ENCODE assay signal across 8 cellular contexts in the genomic region with DNA sequence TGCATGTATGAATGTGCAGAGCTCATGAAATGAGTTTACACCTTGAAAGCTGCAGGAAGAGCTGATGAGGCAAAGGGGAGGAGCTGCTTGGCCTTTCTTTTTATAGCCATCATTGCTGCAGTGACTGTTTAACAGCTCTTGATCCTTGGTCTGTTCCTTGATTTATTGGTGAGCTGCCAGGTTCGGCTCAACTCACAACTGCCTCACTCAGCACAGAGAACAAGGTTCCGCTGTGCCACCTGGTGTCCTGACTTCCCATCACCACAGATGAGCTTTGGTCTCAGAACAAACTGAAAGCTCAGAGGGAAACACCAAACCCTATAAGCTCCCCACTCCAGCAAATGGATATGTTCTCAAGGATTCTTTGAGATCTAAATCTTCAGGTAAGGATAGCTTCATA.
DNase-seq lines count a peak whose midpoint lies in the region; TF ChIP-seq lines count a peak whose summit lies in the region.
"Had no signal": no experiment of that assay in that cellular context is flagged by ENCODE, and none has a peak within 500 bp of the region (broad histone marks: within the 10 kb centered on the region; RNA-seq: fewer than 3 reads in every experiment).

No MANE protein-coding gene starts in this region.

- no peaks in the 10 kb centered on the region for H3K9me3 ChIP-seq in OCI-LY3 (ENCODE audit: insufficient read depth, low read length)
- H3K9me3 ChIP-seq in left ventricle myocardium inferior (replicated peaks): no peaks in the 10 kb centered on the region
- H3K9me3 ChIP-seq in sigmoid colon: no peaks in the 10 kb centered on the region
- no peaks in the 10 kb centered on the region for H3K9me3 ChIP-seq in Karpas-422 (ENCODE audit: low read length)

- H3K4me1 ChIP-seq in OCI-LY3 (ENCODE audit: low read length) (peaks cover 7% of the 10 kb centered on the region; the same call in 1 of the 2 replicates), left ventricle myocardium inferior (peaks cover 53% of the 10 kb centered on the region), sigmoid colon (peaks cover 0 to 71% (median 52%) of the 10 kb centered on the region in 4 donors), Karpas-422 (ENCODE audit: low read length) (no peaks in the 10 kb centered on the region)

- no peaks in the 10 kb centered on the region for H4K20me1 ChIP-seq in OCI-LY3 (ENCODE audit: insufficient read depth, low read length)
- H4K20me1 ChIP-seq in Karpas-422 (ENCODE audit: insufficient read depth, low read depth, low read length): no peaks in the 10 kb centered on the region

- no peak overlapping the region for H3K27ac ChIP-seq in OCI-LY3 (ENCODE audit: low read length)
- H3K27ac ChIP-seq in left ventricle myocardium inferior (replicated peaks): peak overlapping the region; percentile 61
- peak overlapping the region in 3 of 4 donors; percentile 68 to 80 (median 74) for H3K27ac ChIP-seq in sigmoid colon
- no peak overlapping the region for H3K27ac ChIP-seq in Karpas-422 (ENCODE audit: low read length)

- intact Hi-C loops in left ventricle myocardium inferior (cut with micrococcal nuclease): no loop called here
- intact Hi-C loops in sigmoid colon (cut with DNase I): loop anchor here (2.0 to 5.0 kb wide), 3 partner anchors 78 to 725 kb away; partner anchors contain the start of gene ADAMTS9

- TF ChIP-seq POLR2A in sigmoid colon (IDR thresholded peaks at IDR 0.05): no peak

- 8 to 38% methylated on average over 2 of the region's 2 CpGs for WGBS in sigmoid colon, 2 donors

- TF ChIP-seq EP300 in sigmoid colon (IDR thresholded peaks at IDR 0.05): peak in 2 of 4 donors; percentile 37 to 59

- H3K27me3 ChIP-seq in OCI-LY3 (ENCODE audit: low read depth, low read length) (peaks cover 17% of the 10 kb centered on the region; the same call in 1 of the 2 replicates), left ventricle myocardium inferior (ENCODE audit: low read depth) (no peaks in the 10 kb centered on the region), sigmoid colon (no peaks in the 10 kb centered on the region), Karpas-422 (ENCODE audit: low read length) (no peaks in the 10 kb centered on the region)

- TF ChIP-seq CTCF in OCI-LY3 (IDR thresholded peaks at IDR 0.05; ENCODE audit: low read depth, low read length) (peak; percentile 41), left ventricle myocardium inferior (IDR thresholded peaks at IDR 0.05; ENCODE audit: borderline replicate concordance) (peak; percentile 54), sigmoid colon (IDR thresholded peaks at IDR 0.05) (peak; percentile 17 to 57 (median 41))

- DNase-seq in LoVo (ENCODE audit: low spot score) (peak; percentile 1), left ventricle myocardium inferior (peak; percentile 33), sigmoid colon (peak; percentile 90), Karpas-422 (no peak), SIG-M5 (lab: John Stamatoyannopoulos, UW) (no peak)
- no peak for DNase-seq in stimulated activated naive CD4-positive, alpha-beta T cell treated with Interleukin-2 at 50 U/mL for 16 hours (lab: John Stamatoyannopoulos, UW)
- DNase-seq: NCI-H1436 had no signal

- no peaks in the 10 kb centered on the region for H3K36me3 ChIP-seq in OCI-LY3 (replicated peaks; ENCODE audit: low read depth, low read length)
- H3K36me3 ChIP-seq in left ventricle myocardium inferior: no peaks in the 10 kb centered on the region
- H3K36me3 ChIP-seq in sigmoid colon: no peaks in the 10 kb centered on the region
- H3K36me3 ChIP-seq in Karpas-422 (ENCODE audit: insufficient read depth, low read length): no peaks in the 10 kb centered on the region

- no peaks in the 10 kb centered on the region for H3K79me2 ChIP-seq in OCI-LY3 (ENCODE audit: low read length)
- no peaks in the 10 kb centered on the region for H3K79me2 ChIP-seq in Karpas-422 (ENCODE audit: low read length)

- no peak overlapping the region for H3K4me3 ChIP-seq in OCI-LY3 (ENCODE audit: low read length)
- H3K4me3 ChIP-seq in left ventricle myocardium inferior: no peak overlapping the region
- H3K4me3 ChIP-seq in sigmoid colon: no peak overlapping the region
- no peak overlapping the region for H3K4me3 ChIP-seq in Karpas-422 (ENCODE audit: low read length)

- H3K9ac ChIP-seq in OCI-LY3 (ENCODE audit: low read length): no peak overlapping the region
- no peak overlapping the region for H3K9ac ChIP-seq in Karpas-422 (ENCODE audit: low read length)

- H3K4me2 ChIP-seq in OCI-LY3 (ENCODE audit: low read length): no peak overlapping the region
- no peak overlapping the region for H3K4me2 ChIP-seq in Karpas-422 (ENCODE audit: low read depth, low read length, poor library complexity, severe bottlenecking)

- H2AFZ ChIP-seq in OCI-LY3 (ENCODE audit: low read depth, low read length) (no peak overlapping the region), Karpas-422 (ENCODE audit: low read length) (no peak overlapping the region)

- H3K9me2 ChIP-seq in Karpas-422 (replicated peaks; ENCODE audit: insufficient read depth, low read length): no peaks in the 10 kb centered on the region

Comparison
In these comparisons a context has a peak if more than half of its experiments do, and no peak if none do; other contexts are left out.
1. DNase-seq: peak in LoVo (single experiment), left ventricle myocardium inferior (single experiment) and sigmoid colon (single experiment); none in Karpas-422 (single experiment), stimulated activated naive CD4-positive, alpha-beta T cell treated with Interleukin-2 at 50 U/mL for 16 hours (single experiment) and SIG-M5 (single experiment).
2. H3K27ac ChIP-seq: peak in left ventricle myocardium inferior (single experiment) and sigmoid colon (3 of 4); none in OCI-LY3 (single experiment) and Karpas-422 (single experiment).
3. Peak in every context shown above with its lines, with median percentiles within 50 percentile points of each other: CTCF ChIP-seq.